Comparison of ENCODE assay signal across 30 cellular contexts in the genomic region with DNA sequence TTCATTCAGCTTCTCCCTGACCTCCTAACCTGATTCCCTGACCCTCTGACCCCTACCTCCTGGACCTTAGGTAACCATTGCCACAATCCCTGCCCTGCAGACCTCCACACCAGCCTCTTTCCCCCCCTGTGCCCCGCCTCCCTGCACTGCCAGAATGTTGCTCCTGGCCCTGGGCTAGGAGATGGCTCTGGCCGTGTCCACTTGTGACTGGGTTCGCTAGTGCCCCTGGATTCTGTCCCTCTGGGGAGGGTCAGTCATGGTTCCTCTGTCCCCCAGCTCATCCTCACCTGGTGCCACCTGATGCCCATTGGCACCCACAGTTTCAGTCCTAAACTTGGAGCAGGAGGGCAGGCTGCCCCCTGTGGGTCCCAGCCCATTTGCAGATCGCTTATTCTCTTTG. TPM values are rescaled to one million over a fixed set of nuclear protein-coding genes. Genes with fewer than 3 reads are reported as not detected.
"Had no signal": no experiment of that assay in that cellular context is flagged by ENCODE, and none has a peak within 500 bp of the region (broad histone marks: within the 10 kb centered on the region; RNA-seq: fewer than 3 reads in every experiment).

No MANE protein-coding gene starts in this region.

- ATAC-seq: left colon; lower lobe of right lung; natural killer cell; psoas muscle; stimulated activated naive CD8-positive, alpha-beta T cell treated with anti-CD3 and anti-CD28 coated beads, Interleukin-15, amount 100 ng/mL, for 72 hours; upper lobe of right lung had no signal

- H3K4me3 ChIP-seq: colonic mucosa, esophagus squamous epithelium, lower lobe of right lung, ovary, psoas muscle, suprapubic skin, transverse colon, upper lobe of right lung, uterus had no signal

- DNase-seq: colonic mucosa; dermis blood vessel endothelial cell; effector memory CD4-positive, alpha-beta T cell; erythroblast; esophagus squamous epithelium; foreskin melanocyte; glutamatergic neuron; left colon; left ventricle myocardium superior; natural killer cell; ovary; psoas muscle; small intestine; stimulated activated CD4-positive, alpha-beta T cell treated with anti-CD3 and anti-CD28 coated beads, Interleukin-15, amount 100 ng/mL, for 24 hours; stimulated activated CD4-positive, alpha-beta T cell treated with anti-CD3 and anti-CD28 coated beads, Interleukin-2, amount 100 ng/mL, for 48 hours; stimulated activated naive CD4-positive, alpha-beta T cell; stimulated activated naive CD8-positive, alpha-beta T cell treated with anti-CD3 and anti-CD28 coated beads, Interleukin-15, amount 100 ng/mL, for 72 hours; transverse colon; upper lobe of right lung; uterus had no signal

- H3K36me3 ChIP-seq: colonic mucosa, esophagus squamous epithelium, lower lobe of right lung, ovary, suprapubic skin, transverse colon, upper lobe of right lung, uterus had no signal

- H3K27me3 ChIP-seq: ovary, uterus had no signal

- H3K9me3 Mint-ChIP-seq: central memory CD8-positive, alpha-beta T cell; natural killer cell; stimulated activated naive CD8-positive, alpha-beta T cell treated with anti-CD3 and anti-CD28 coated beads, Interleukin-15, amount 100 ng/mL, for 72 hours had no signal

- H3K27ac ChIP-seq: colonic mucosa, esophagus squamous epithelium, lower lobe of right lung, suprapubic skin, transverse colon, upper lobe of right lung, uterus had no signal

- H3K27ac Mint-ChIP-seq: natural killer cell; stimulated activated naive CD8-positive, alpha-beta T cell treated with anti-CD3 and anti-CD28 coated beads, Interleukin-15, amount 100 ng/mL, for 72 hours had no signal

- H3K4me3 Mint-ChIP-seq: central memory CD8-positive, alpha-beta T cell; natural killer cell; stimulated activated naive CD8-positive, alpha-beta T cell treated with anti-CD3 and anti-CD28 coated beads, Interleukin-15, amount 100 ng/mL, for 72 hours had no signal

- H3K9me3 ChIP-seq: colonic mucosa, esophagus squamous epithelium, lower lobe of right lung, ovary, psoas muscle, suprapubic skin, transverse colon, upper lobe of right lung, uterus had no signal

- H3K4me1 Mint-ChIP-seq: central memory CD8-positive, alpha-beta T cell; natural killer cell had no signal

- H3K36me3 Mint-ChIP-seq: natural killer cell had no signal

RNA-seq across cellular contexts. Expression of gene PRR23E, which starts 56.2 kb away (rescaled TPM):
- total RNA-seq: chondrocyte, colonic mucosa, dermis blood vessel endothelial cell, esophagus squamous epithelium, kidney epithelial cell, left colon, left ventricle myocardium superior, lower lobe of right lung, mononuclear cell, natural killer cell, ovary, psoas muscle, renal cortical epithelial cell, right cardiac atrium, suprapubic skin, transverse colon, upper lobe of right lung, uterus had no signal
- polyA plus RNA-seq: neural cell, psoas muscle, right cardiac atrium, small intestine, thymus had no signal
